ENCODE assay signal across 8 cellular contexts in genomic region chr14:77804592-77804991, GRCh38. TPM values are rescaled to one million over a fixed set of nuclear protein-coding genes. Genes with fewer than 3 reads are reported as not detected.
A peak's percentile ranks its signal among the peaks of the same experiment; 100 is the strongest.
DNase-seq lines count a peak whose midpoint lies in the region; ATAC-seq, FAIRE-seq and TF ChIP-seq lines count a peak whose summit lies in the region.

No MANE protein-coding gene starts in this region.

- ATAC-seq in left ventricle myocardium superior (no peak), heart right ventricle (no peak)

- intact Hi-C loops in left ventricle myocardium superior (cut with micrococcal nuclease) (no loop called here), heart right ventricle (cut with DNase I) (loop anchor here in 4 of 10 donors (5.0 to 10.0 kb wide), 3 partner anchors 42 to 150 kb away; partner anchors contain the start of gene SNW1 (in 2 of the 4))

- H3K36me3 ChIP-seq in keratinocyte (ENCODE audit: control insufficient read depth in 2 of 2, extremely low read depth in 1 of 2, insufficient read depth in 2 of 2, low read length in 2 of 2), result no peaks in the 10 kb centered on the region
- no peaks in the 10 kb centered on the region for H3K36me3 ChIP-seq in smooth muscle cell (ENCODE audit: low read depth)
- H3K36me3 ChIP-seq in heart right ventricle, result no peaks in the 10 kb centered on the region

- H3F3A ChIP-seq in smooth muscle cell (ENCODE audit: low read depth), result no peaks in the 10 kb centered on the region

- no peaks in the 10 kb centered on the region for H3K9me3 ChIP-seq in keratinocyte (ENCODE audit: control insufficient read depth, low read depth, low read length)
- no peaks in the 10 kb centered on the region for H3K9me3 ChIP-seq in smooth muscle cell (replicated peaks; ENCODE audit: low read depth)
- no peaks in the 10 kb centered on the region for H3K9me3 ChIP-seq in heart right ventricle

- H3K4me1 Mint-ChIP-seq in HFFc6 (ENCODE audit: low read depth), result peaks cover 6% of the 10 kb centered on the region

- TF ChIP-seq CTCF in HFFc6 (IDR thresholded peaks at IDR 0.05) (peak; percentile 70), keratinocyte (optimal IDR thresholded peaks at IDR 0.05 in 1 of 3, IDR thresholded peaks at IDR 0.05 in 1 of 3, conservative IDR thresholded peaks at IDR 0.05 in 1 of 3; ENCODE audit: extremely low read depth in 1 of 3, insufficient read depth in 2 of 3, low read length in 3 of 3) (peak; percentile 40 to 59 (median 56)), smooth muscle cell (IDR thresholded peaks at IDR 0.05; ENCODE audit: borderline replicate concordance, insufficient read depth, poor library complexity, severe bottlenecking) (no peak), heart right ventricle (IDR thresholded peaks at IDR 0.05) (peak in 3 of 9 donors; percentile 4 to 34 (median 8))

- FAIRE-seq in keratinocyte (lab: Jason Lieb, UNC) (no peak), HTR-8/SVneo (lab: Jason Lieb, UNC) (no peak)

- H3K27me3 ChIP-seq in keratinocyte (ENCODE audit: control insufficient read depth, extremely low read depth, insufficient read depth, low read length), result no peaks in the 10 kb centered on the region
- no peaks in the 10 kb centered on the region for H3K27me3 ChIP-seq in smooth muscle cell (ENCODE audit: low read depth)
- no peaks in the 10 kb centered on the region for H3K27me3 ChIP-seq in heart right ventricle

- H3K27me3 Mint-ChIP-seq in HFFc6 (ENCODE audit: insufficient read depth), result no peaks in the 10 kb centered on the region; the same call in 1 of the 2 replicates

- H3K9me1 ChIP-seq in keratinocyte (ENCODE audit: control insufficient read depth, extremely low read depth, insufficient read depth, low read length), result no peaks in the 10 kb centered on the region

- H3K9ac ChIP-seq in keratinocyte (ENCODE audit: control insufficient read depth, extremely low read depth, insufficient read depth, low read length) (no peak overlapping the region), smooth muscle cell (ENCODE audit: low read depth) (no peak overlapping the region)

- H2AFZ ChIP-seq in keratinocyte (ENCODE audit: control insufficient read depth, low read length) (no peak overlapping the region), smooth muscle cell (ENCODE audit: low read depth) (no peak overlapping the region)

- 69% methylated on average over 6 of the region's 6 CpGs for WGBS in smooth muscle cell (ENCODE audit: low lambda C conversion rate)
- WGBS in heart right ventricle, 2 donors, result 62 to 68% methylated on average over 6 of the region's 6 CpGs

- DNase-seq in Daoy (ENCODE audit: low read depth) (peak; percentile 54), HFFc6 (no peak), UCSD-AML1 (lab: John Stamatoyannopoulos, UW; ENCODE audit: unreplicated experiment) (peak; percentile 44), keratinocyte (ENCODE audit: low read depth, low spot score) (peak; percentile 7), HTR-8/SVneo (ENCODE audit: insufficient read length, low spot score) (no peak), smooth muscle cell (lab: John Stamatoyannopoulos, UW; ENCODE audit: unreplicated experiment) (no peak), left ventricle myocardium superior (no peak), heart right ventricle (no peak)

- no peak overlapping the region for H3K4me3 Mint-ChIP-seq in HFFc6

- no peak overlapping the region for H3K27ac Mint-ChIP-seq in HFFc6

- H3K4me1 ChIP-seq in keratinocyte (ENCODE audit: control insufficient read depth, extremely low read depth, insufficient read depth, low read length), result peaks cover 1% of the 10 kb centered on the region
- H3K4me1 ChIP-seq in smooth muscle cell (ENCODE audit: low read depth), result no peaks in the 10 kb centered on the region
- peaks cover 0 to 22% (median 8%) of the 10 kb centered on the region in 9 donors for H3K4me1 ChIP-seq in heart right ventricle

- no peaks in the 10 kb centered on the region for H3K79me2 ChIP-seq in keratinocyte (ENCODE audit: control insufficient read depth, insufficient read depth, low read length)
- no peaks in the 10 kb centered on the region for H3K79me2 ChIP-seq in smooth muscle cell (ENCODE audit: low read depth)

- H3K36me3 Mint-ChIP-seq in HFFc6 (ENCODE audit: low read depth), result no peaks in the 10 kb centered on the region

- H3K4me3 ChIP-seq in keratinocyte (ENCODE audit: control insufficient read depth in 2 of 3, extremely low read depth in 1 of 3, insufficient read depth in 2 of 3, low read depth in 1 of 3, low read length in 3 of 3) (no peak overlapping the region), smooth muscle cell (no peak overlapping the region), heart right ventricle (no peak overlapping the region)

- no peak overlapping the region for H3K4me2 ChIP-seq in keratinocyte (ENCODE audit: control insufficient read depth, extremely low read depth, insufficient read depth, low read depth, low read length)
- no peak overlapping the region for H3K4me2 ChIP-seq in smooth muscle cell

- dilution Hi-C loops in keratinocyte (cut with MboI; ENCODE audit: extremely low pct_ligation_motif_present, low sequenced_read_pairs), result no loop called here

- H4K20me1 ChIP-seq in keratinocyte (ENCODE audit: control insufficient read depth, extremely low read depth, insufficient read depth, low read length) (no peaks in the 10 kb centered on the region), smooth muscle cell (ENCODE audit: low read depth) (no peaks in the 10 kb centered on the region)

- no peaks in the 10 kb centered on the region for H3K9me3 Mint-ChIP-seq in HFFc6

- H3K27ac ChIP-seq in keratinocyte (ENCODE audit: control insufficient read depth, insufficient read depth, low read length), result no peak overlapping the region
- no peak overlapping the region for H3K27ac ChIP-seq in smooth muscle cell (ENCODE audit: low read depth)
- no peak overlapping the region for H3K27ac ChIP-seq in heart right ventricle

RNA-seq across cellular contexts. Expression of gene ADCK1, which starts 4.7 kb away (rescaled TPM):
- total RNA-seq in Daoy (2014; rRNA removed; shearing (Covaris generic)), result 1.4 and 5.4 TPM in 2 replicates
- total RNA-seq in HFFc6 (2021; fragmentation: NEBNext Ultra II Directional; extraction: Animal tissue kit (Norgen Biotek cat#: 25700)), result 1 to 10 TPM; 4.4 to 6.3 (median 5.7) TPM
- polyA plus RNA-seq in keratinocyte (4.8 to 9.5 TPM (median 4.9 TPM) in 3 replicates), smooth muscle cell (4.2 and 7.0 TPM in 2 replicates), heart right ventricle (10 to 100 TPM in 1 of 2 donors, 1 to 10 TPM in 1; 7.1 to 33.9 TPM)
- 2.0 TPM for polyA plus RNA-seq in keratinocyte (2011; ENCODE audit: low read depth)
- 5.7 and 6.7 TPM in 2 replicates for polyA plus RNA-seq in keratinocyte (2011; cell fraction: cytosol; rRNA removed)
- 13.7 and 15.6 TPM in 2 replicates for polyA plus RNA-seq in keratinocyte (2011; cell fraction: nucleus; rRNA removed)
- 5.0 and 6.7 TPM in 2 replicates for polyA plus RNA-seq in keratinocyte (2012; ENCODE audit: low replicate concordance)
- 7.1 to 12.9 TPM (median 8.1 TPM) in 3 replicates for polyA minus RNA-seq in keratinocyte
- 11.5 TPM for polyA minus RNA-seq in keratinocyte (2011; cell fraction: cytosol; rRNA and poly(A)+ RNA removed)
- polyA minus RNA-seq in keratinocyte (2011; cell fraction: nucleus; rRNA and poly(A)+ RNA removed), result 5.8 and 8.4 TPM in 2 replicates
- total RNA-seq in smooth muscle cell (4.5 and 5.1 TPM in 2 replicates), left ventricle myocardium superior (11.0 TPM), heart right ventricle (1 to 10 TPM; 6.2 to 9.9 (median 7.3) TPM)

RNA-seq across cellular contexts. Expression of gene SNW1, which starts 43.6 kb away (rescaled TPM):
- total RNA-seq in Daoy (2014; rRNA removed; shearing (Covaris generic)), result 133 and 175 TPM in 2 replicates
- 10 to 100 TPM; 63.5 to 86.4 (median 75.9) TPM for total RNA-seq in HFFc6 (2021; fragmentation: NEBNext Ultra II Directional; extraction: Animal tissue kit (Norgen Biotek cat#: 25700))
- polyA plus RNA-seq in keratinocyte (28.4 to 52.5 TPM (median 51.2 TPM) in 3 replicates), smooth muscle cell (58.4 and 70.1 TPM in 2 replicates), heart right ventricle (10 to 100 TPM; 23.3 to 39.9 TPM)
- polyA plus RNA-seq in keratinocyte (2011; ENCODE audit: low read depth), result 108 TPM
- 34.2 and 49.1 TPM in 2 replicates for polyA plus RNA-seq in keratinocyte (2011; cell fraction: cytosol; rRNA removed)
- 48.0 and 57.1 TPM in 2 replicates for polyA plus RNA-seq in keratinocyte (2011; cell fraction: nucleus; rRNA removed)
- polyA plus RNA-seq in keratinocyte (2012; ENCODE audit: low replicate concordance), result 49.9 and 57.7 TPM in 2 replicates
- polyA minus RNA-seq in keratinocyte, result 4.5 to 26.1 TPM (median 23.2 TPM) in 3 replicates
- 37.4 TPM for polyA minus RNA-seq in keratinocyte (2011; cell fraction: cytosol; rRNA and poly(A)+ RNA removed)
- 10.3 and 21.8 TPM in 2 replicates for polyA minus RNA-seq in keratinocyte (2011; cell fraction: nucleus; rRNA and poly(A)+ RNA removed)
- total RNA-seq in smooth muscle cell (51.6 and 88.2 TPM in 2 replicates), left ventricle myocardium superior (49.8 TPM), heart right ventricle (10 to 100 TPM; 46.8 to 69.1 (median 56.2) TPM)

Comparison
In these comparisons a context has a peak if more than half of its experiments do, and no peak if none do; other contexts are left out.
1. DNase-seq: peak in Daoy (single experiment), UCSD-AML1 (single experiment) and keratinocyte (single experiment); none in HFFc6 (single experiment), HTR-8/SVneo (single experiment), smooth muscle cell (single experiment), left ventricle myocardium superior (single experiment) and heart right ventricle (0 of 2).